ENCODE assay signal across 1 cellular context in genomic region chr9:5628183-5628529, GRCh38.
TF ChIP-seq lines count a peak whose summit lies in the region.

No MANE protein-coding gene starts in this region.

TF ChIP-seq in GM12878, 131 proteins besides CTCF, POLR2A, EP300 and RAD21 (continued from another document):
- TF ChIP-seq CREB1 (IDR thresholded peaks at IDR 0.05; ENCODE audit: low read depth) = no peak
- TF ChIP-seq NR2C2 (IDR thresholded peaks at IDR 0.05; ENCODE audit: borderline replicate concordance, control insufficient read depth, insufficient read length, low read depth) = no peak
- no peak for TF ChIP-seq ZBTB11 (CRISPR knock-in tag; IDR thresholded peaks at IDR 0.05)
- TF ChIP-seq POLR2AphosphoS5 (IDR thresholded peaks at IDR 0.05; ENCODE audit: low read length) = no peak; the same call in 1 of the 2 replicates
- no peak for TF ChIP-seq E2F4 (IDR thresholded peaks at IDR 0.05; ENCODE audit: low read depth, low read length)
- no peak for TF ChIP-seq RELA (IDR thresholded peaks at IDR 0.05; ENCODE audit: borderline replicate concordance, partially characterized antibody)
- TF ChIP-seq BACH1 (IDR thresholded peaks at IDR 0.05; ENCODE audit: borderline replicate concordance) = 0 out of 2 replicates have a peak, but pooled peaks have one; percentile 28
- no peak for TF ChIP-seq E4F1 (IDR thresholded peaks at IDR 0.05; ENCODE audit: borderline replicate concordance, partially characterized antibody)
- TF ChIP-seq TAF1 (IDR thresholded peaks at IDR 0.05; ENCODE audit: borderline replicate concordance, low read depth, low read length) = no peak
- TF ChIP-seq MYC (IDR thresholded peaks at IDR 0.05; ENCODE audit: insufficient read depth, insufficient read length, insufficient replicate concordance, low read length, severe bottlenecking) = no peak
- TF ChIP-seq RB1 (IDR thresholded peaks at IDR 0.05; ENCODE audit: borderline replicate concordance) = no peak
- TF ChIP-seq RUNX3 (IDR thresholded peaks at IDR 0.05; ENCODE audit: low read length) = no peak
- no peak for TF ChIP-seq HSF1 (IDR thresholded peaks at IDR 0.05; ENCODE audit: low read depth, low read length)
